4 cellular contexts compared by ENCODE assay signal in genomic region chr10:20314431-20314830, GRCh38.
"Had no signal": no experiment of that assay in that cellular context is flagged by ENCODE, and none has a peak within 500 bp of the region (broad histone marks: within the 10 kb centered on the region; RNA-seq: fewer than 3 reads in every experiment).

No MANE protein-coding gene starts in this region.

- H3K4me3 Mint-ChIP-seq: GM23338, H9 had no signal

- H3K4me2 ChIP-seq: GM23338 had no signal

- DNase-seq: H9, HCEC 1CT, IMR-90 had no signal

- H3K4me3 ChIP-seq: GM23338 had no signal

- H2AFZ ChIP-seq: GM23338 had no signal

- ATAC-seq: GM23338 had no signal

- H3K27ac Mint-ChIP-seq: GM23338, H9 had no signal
